1 cellular context compared by ENCODE assay signal in the genomic region with DNA sequence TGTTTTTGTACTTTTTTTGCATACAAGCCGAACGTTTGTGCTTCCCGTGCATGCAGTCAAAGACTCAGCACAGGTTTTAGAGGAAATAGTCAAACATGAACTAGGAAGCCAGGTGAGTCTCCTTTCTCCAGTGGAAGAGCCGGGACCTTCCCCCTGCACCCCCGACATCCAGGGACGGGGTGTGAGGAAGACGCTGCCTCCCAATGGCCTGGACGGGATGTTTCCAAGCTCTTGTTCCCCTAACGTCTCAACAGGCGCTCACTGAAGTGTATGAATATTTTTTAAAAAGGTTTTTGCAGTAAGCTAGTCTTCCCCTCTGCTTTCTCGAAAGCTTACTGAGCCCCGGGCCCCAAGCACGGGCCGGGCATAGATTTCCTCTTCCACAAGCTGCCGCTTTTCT.
TF ChIP-seq lines count a peak whose summit lies in the region.

No MANE protein-coding gene starts in this region.

TF ChIP-seq in HepG2, 621 proteins besides CTCF, POLR2A, EP300 and RAD21:
- TF ChIP-seq, protein P1, sequence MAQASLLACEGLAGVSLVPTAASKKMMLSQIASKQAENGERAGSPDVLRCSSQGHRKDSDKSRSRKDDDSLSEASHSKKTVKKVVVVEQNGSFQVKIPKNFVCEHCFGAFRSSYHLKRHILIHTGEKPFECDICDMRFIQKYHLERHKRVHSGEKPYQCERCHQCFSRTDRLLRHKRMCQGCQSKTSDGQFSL (CRISPR knock-in tag; IDR thresholded peaks at IDR 0.05), result peak; percentile 51; the same call in 1 of the 2 replicates
